In the genomic region with DNA sequence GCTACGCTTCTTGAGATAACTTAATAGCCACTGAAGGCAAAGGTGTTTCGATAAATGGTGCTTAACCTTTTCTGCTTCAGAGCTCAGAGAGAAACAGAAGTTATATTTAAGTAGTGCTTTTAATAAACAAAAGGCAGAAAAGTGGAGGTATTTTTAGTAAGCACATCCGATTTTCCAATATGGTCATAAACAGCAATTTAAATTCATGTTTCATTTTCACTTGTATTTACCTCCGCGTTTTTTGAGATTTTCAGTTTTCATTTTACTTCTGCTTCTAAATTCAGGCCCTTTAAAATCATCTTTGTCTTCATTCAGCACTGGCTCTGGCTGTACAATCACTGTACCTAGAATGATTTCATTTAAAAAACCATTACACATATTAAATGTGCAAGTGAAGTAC, we compare ENCODE assay signal across 18 cellular contexts.
DNase-seq lines count a peak whose midpoint lies in the region; ATAC-seq lines count a peak whose summit lies in the region.
"Had no signal": no experiment of that assay in that cellular context is flagged by ENCODE, and none has a peak within 500 bp of the region (broad histone marks: within the 10 kb centered on the region; RNA-seq: fewer than 3 reads in every experiment).

No MANE protein-coding gene starts in this region.

- CTCF ChIA-PET in activated CD4-positive, alpha-beta T cell treated with anti-CD3 and anti-CD28 coated beads for 36 hours (lab: Charles Lee) = no interaction called here

- H3K27ac Mint-ChIP-seq in activated CD4-positive, alpha-beta T cell treated with anti-CD3 and anti-CD28 coated beads for 36 hours = peak overlapping the region; percentile 14
- H3K27ac Mint-ChIP-seq in IgD-negative memory B cell (peak overlapping the region; percentile 47 to 91 (median 88)), memory B cell (peak overlapping the region; percentile 88)
- H3K27ac Mint-ChIP-seq: activated naive CD4-positive, alpha-beta T cell treated with anti-CD3 and anti-CD28 coated beads, Interleukin-2, amount 50 U/mL, for 72 hours had no signal

- no peaks in the 10 kb centered on the region for H3K9me3 Mint-ChIP-seq in activated CD4-positive, alpha-beta T cell treated with anti-CD3 and anti-CD28 coated beads for 36 hours (ENCODE audit: low read depth)
- H3K9me3 Mint-ChIP-seq in IgD-negative memory B cell = no peaks in the 10 kb centered on the region
- no peaks in the 10 kb centered on the region for H3K9me3 Mint-ChIP-seq in memory B cell
- H3K9me3 Mint-ChIP-seq: activated naive CD4-positive, alpha-beta T cell treated with anti-CD3 and anti-CD28 coated beads, Interleukin-2, amount 50 U/mL, for 72 hours; naive B cell had no signal

- H3K27me3 Mint-ChIP-seq in activated CD4-positive, alpha-beta T cell treated with anti-CD3 and anti-CD28 coated beads for 36 hours = no peaks in the 10 kb centered on the region
- no peaks in the 10 kb centered on the region for H3K27me3 Mint-ChIP-seq in IgD-negative memory B cell
- no peaks in the 10 kb centered on the region for H3K27me3 Mint-ChIP-seq in memory B cell
- H3K27me3 Mint-ChIP-seq: naive B cell had no signal

- no peak for DNase-seq in activated CD4-positive, alpha-beta T cell treated with anti-CD3 and anti-CD28 coated beads for 36 hours
- no peak for DNase-seq in activated CD4-positive, alpha-beta T cell treated with anti-CD3 and anti-CD28 coated beads for 4 hours
- DNase-seq in memory B cell (ENCODE audit: low spot score in 2 of 2) (no peak), AG20443 (ENCODE audit: low spot score) (no peak), NCI-H524 treated with DMSO at 0.1 percent for 48 hours (lab: John Stamatoyannopoulos, UW) (no peak), dedifferentiated amniotic fluid mesenchymal stem cell (ENCODE audit: extremely low spot score) (no peak)
- DNase-seq: brain microvascular endothelial cell; dermis blood vessel endothelial cell; DMS79; lower lobe of right lung; MV-4-11; naive B cell; stimulated activated naive CD4-positive, alpha-beta T cell treated with Interleukin-2 at 50 U/mL for 16 hours had no signal

- no peak overlapping the region for H3K4me3 Mint-ChIP-seq in activated CD4-positive, alpha-beta T cell treated with anti-CD3 and anti-CD28 coated beads for 36 hours
- peak overlapping the region; percentile 2 to 86 (median 48) for H3K4me3 Mint-ChIP-seq in IgD-negative memory B cell
- H3K4me3 Mint-ChIP-seq in memory B cell = peak overlapping the region; percentile 28
- H3K4me3 Mint-ChIP-seq: naive B cell had no signal

- ATAC-seq in activated CD4-positive, alpha-beta T cell treated with anti-CD3 and anti-CD28 coated beads for 36 hours = no peak
- ATAC-seq in GM19463 (IDR thresholded peaks at IDR 0.05; ENCODE audit: unreplicated experiment) (peak; percentile 45), memory B cell (ENCODE audit: low read depth) (no peak)
- ATAC-seq: activated naive CD4-positive, alpha-beta T cell treated with anti-CD3 and anti-CD28 coated beads, Interleukin-2, amount 50 U/mL, for 72 hours; esophagus mucosa; HCT116; lower lobe of right lung had no signal

- H3K4me1 Mint-ChIP-seq in activated CD4-positive, alpha-beta T cell treated with anti-CD3 and anti-CD28 coated beads for 36 hours = peaks cover 12% of the 10 kb centered on the region
- H3K4me1 Mint-ChIP-seq in IgD-negative memory B cell = peaks cover 11 to 16% (median 13%) of the 10 kb centered on the region in 3 donors
- peaks cover 4% of the 10 kb centered on the region for H3K4me1 Mint-ChIP-seq in memory B cell

- peaks cover 10% of the 10 kb centered on the region for H3K36me3 Mint-ChIP-seq in activated CD4-positive, alpha-beta T cell treated with anti-CD3 and anti-CD28 coated beads for 36 hours (ENCODE audit: low read depth)
- peaks cover 2% of the 10 kb centered on the region for H3K36me3 Mint-ChIP-seq in IgD-negative memory B cell
- H3K36me3 Mint-ChIP-seq in memory B cell = peaks cover 5% of the 10 kb centered on the region
- H3K36me3 Mint-ChIP-seq: naive B cell had no signal

- intact Hi-C loops in activated CD4-positive, alpha-beta T cell treated with anti-CD3 and anti-CD28 coated beads for 36 hours (cut with DNase I, micrococcal nuclease) = no loop called here

- POLR2A ChIA-PET in activated CD4-positive, alpha-beta T cell treated with anti-CD3 and anti-CD28 coated beads for 36 hours (lab: Charles Lee) = no interaction called here

Comparison
In these comparisons a context has a peak if more than half of its experiments do, and no peak if none do; other contexts are left out.
1. H3K27ac Mint-ChIP-seq: peak in every context shown above with its lines; median percentile 88 in IgD-negative memory B cell; 88 in memory B cell; 14 in activated CD4-positive, alpha-beta T cell treated with anti-CD3 and anti-CD28 coated beads for 36 hours.